Comparison of ENCODE assay signal across 19 cellular contexts in the genomic region with DNA sequence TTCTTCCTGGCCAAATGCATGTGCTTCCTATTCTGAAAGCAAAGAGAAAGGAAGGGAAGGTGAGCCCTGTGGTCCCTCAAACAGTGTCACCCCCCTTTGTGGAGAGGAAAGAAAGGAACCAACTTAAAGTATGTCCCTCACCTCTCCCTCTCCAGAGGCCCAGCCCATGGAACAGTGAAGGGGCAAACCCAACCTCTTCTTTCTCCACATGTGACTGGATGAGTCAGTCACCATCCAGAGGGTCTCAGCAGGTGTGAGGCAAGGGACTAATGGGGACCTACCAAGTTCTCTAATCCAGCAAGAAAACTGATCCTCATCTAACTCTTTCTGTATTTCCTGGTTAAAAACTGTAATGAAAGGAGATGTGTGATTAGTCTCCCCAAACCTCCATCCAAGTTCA.
"Had no signal": no experiment of that assay in that cellular context is flagged by ENCODE, and none has a peak within 500 bp of the region (broad histone marks: within the 10 kb centered on the region; RNA-seq: fewer than 3 reads in every experiment).

No MANE protein-coding gene starts in this region.

- H3K36me3 ChIP-seq: brain microvascular endothelial cell, left lung, tibial artery had no signal

- H3K4me1 ChIP-seq: parathyroid adenoma, tibial artery had no signal

- DNase-seq: activated CD4-positive, alpha-beta T cell treated with anti-CD3 and anti-CD28 coated beads, Interleukin-2, amount 10 ng/mL, durations not matched to agents 24 days and 14 days; activated CD8-positive, alpha-beta memory T cell treated with anti-CD3 and anti-CD28 coated beads, Interleukin-2, amount 10 ng/mL, durations not matched to agents 7 days and 5 days; activated CD8-positive, alpha-beta T cell treated with anti-CD3 and anti-CD28 coated beads for 36 hours; activated effector memory CD4-positive, alpha-beta T cell treated with anti-CD3 and anti-CD28 coated beads, Interleukin-2, amount 50 U/mL, for 16 hours; activated T-cell treated with anti-CD3 and anti-CD28 coated beads for 4 hours; aorta; brain microvascular endothelial cell; effector memory CD8-positive, alpha-beta T cell; kidney glomerular epithelial cell; left lung; midbrain; nucleus accumbens; SK-N-SH; stimulated activated CD4-positive, alpha-beta T cell treated with anti-CD3 and anti-CD28 coated beads, Interleukin-12 subunit alpha, Interleukin-12 subunit beta, amount 100 ng/mL, for 4 hours; stimulated activated CD4-positive, alpha-beta T cell treated with anti-CD3 and anti-CD28 coated beads, Interleukin-4, amount 100 ng/mL, for 4 hours; tibial artery had no signal

- H3K27me3 ChIP-seq: brain microvascular endothelial cell, hepatocyte, left lung, tibial artery had no signal

- ATAC-seq: activated CD4-positive, CD25-positive, alpha-beta regulatory T cell treated with anti-CD3 and anti-CD28 coated beads, Interleukin-2, amount 50 U/mL, for 24 hours; activated CD8-positive, alpha-beta memory T cell treated with anti-CD3 and anti-CD28 coated beads, Interleukin-2, amount 10 ng/mL, durations not matched to agents 7 days and 5 days; activated CD8-positive, alpha-beta T cell treated with anti-CD3 and anti-CD28 coated beads for 36 hours; effector memory CD8-positive, alpha-beta T cell; left lung had no signal

- H3K27ac ChIP-seq: brain microvascular endothelial cell, hepatocyte, left lung, parathyroid adenoma, tibial artery had no signal

- H3K9me3 ChIP-seq: left lung, SK-N-SH, tibial artery had no signal

- H3K4me3 ChIP-seq: hepatocyte, left lung, tibial artery had no signal
